ENCODE assay signal across 15 cellular contexts in the genomic region with DNA sequence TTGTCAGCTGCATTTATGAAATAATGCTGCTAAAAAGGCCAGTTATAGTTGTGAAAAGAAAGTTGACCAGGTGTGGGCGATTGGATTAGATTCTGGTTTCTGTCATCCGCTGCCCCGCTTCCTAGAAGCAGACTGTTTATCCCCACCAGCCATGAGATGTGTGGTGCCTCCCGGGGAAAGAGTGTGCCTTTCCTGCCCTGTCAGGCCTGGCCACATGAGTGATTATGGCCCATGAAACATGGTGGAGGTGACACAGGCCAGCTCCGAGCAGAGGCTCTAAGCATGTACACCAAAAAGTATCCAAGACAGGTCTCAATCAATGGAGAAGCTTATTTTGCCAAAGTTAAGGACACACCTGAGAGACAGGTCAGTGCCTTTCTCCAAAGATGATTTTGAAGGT.
A peak's percentile ranks its signal among the peaks of the same experiment; 100 is the strongest.
DNase-seq lines count a peak whose midpoint lies in the region; ATAC-seq and TF ChIP-seq lines count a peak whose summit lies in the region.
"Had no signal": no experiment of that assay in that cellular context is flagged by ENCODE, and none has a peak within 500 bp of the region (broad histone marks: within the 10 kb centered on the region; RNA-seq: fewer than 3 reads in every experiment).

No MANE protein-coding gene starts in this region.

- DNase-seq in ascending aorta (ENCODE audit: low spot score in 2 of 2) (no peak), activated gamma-delta T cell treated with Interleukin-2 at 50 U/mL for 16 hours (no peak)
- DNase-seq in natural killer cell treated with Interleukin-12 subunit alpha and Interleukin-12 subunit beta and Interleukin-15 and Interleukin-18, amount 100 ng/mL, for 72 hours (ENCODE audit: low spot score), result no peak
- DNase-seq: activated CD4-positive, alpha-beta T cell treated with anti-CD3 and anti-CD28 coated beads, Interleukin-2, amount 10 ng/mL, durations not matched to agents 7 days and 5 days; activated T-cell treated with anti-CD3 and anti-CD28 coated beads, Interleukin-2, amount 50 U/mL, for 1 hour; KG1; NCI-H510A treated with DMSO at 0.1 percent for 48 hours had no signal

- no peak overlapping the region for H3K4me3 ChIP-seq in ascending aorta
- H3K4me3 ChIP-seq: coronary artery, hepatocyte had no signal

- no peak for TF ChIP-seq CTCF in ascending aorta (IDR thresholded peaks at IDR 0.05)

- H3K27ac Mint-ChIP-seq in natural killer cell treated with Interleukin-12 subunit alpha and Interleukin-12 subunit beta and Interleukin-15 and Interleukin-18, amount 100 ng/mL, for 72 hours, result peak overlapping the region; percentile 21 to 70
- H3K27ac Mint-ChIP-seq: activated CD4-positive, alpha-beta T cell treated with anti-CD3 and anti-CD28 coated beads, Interleukin-2, amount 10 ng/mL, durations not matched to agents 7 days and 5 days had no signal

- no peaks in the 10 kb centered on the region for H3K9me3 Mint-ChIP-seq in natural killer cell treated with Interleukin-12 subunit alpha and Interleukin-12 subunit beta and Interleukin-15 and Interleukin-18, amount 100 ng/mL, for 72 hours
- H3K9me3 Mint-ChIP-seq: activated CD4-positive, alpha-beta T cell treated with anti-CD3 and anti-CD28 coated beads, Interleukin-2, amount 10 ng/mL, durations not matched to agents 7 days and 5 days had no signal

- H3K4me3 Mint-ChIP-seq in natural killer cell treated with Interleukin-12 subunit alpha and Interleukin-12 subunit beta and Interleukin-15 and Interleukin-18, amount 100 ng/mL, for 72 hours, result no peak overlapping the region
- H3K4me3 Mint-ChIP-seq: activated CD4-positive, alpha-beta T cell treated with anti-CD3 and anti-CD28 coated beads, Interleukin-2, amount 10 ng/mL, durations not matched to agents 7 days and 5 days had no signal

- peaks cover 10 to 17% of the 10 kb centered on the region in 2 donors for H3K4me1 Mint-ChIP-seq in natural killer cell treated with Interleukin-12 subunit alpha and Interleukin-12 subunit beta and Interleukin-15 and Interleukin-18, amount 100 ng/mL, for 72 hours (ENCODE audit: low read depth in 2 of 2)

- no peaks in the 10 kb centered on the region for H3K27me3 ChIP-seq in ascending aorta
- H3K27me3 ChIP-seq: hepatocyte had no signal

- no peaks in the 10 kb centered on the region for H3K9me3 ChIP-seq in ascending aorta

- H3K36me3 ChIP-seq in ascending aorta, result no peaks in the 10 kb centered on the region

- H3K27ac ChIP-seq in ascending aorta, result peak overlapping the region; percentile 3 to 33
- H3K27ac ChIP-seq: hepatocyte had no signal

- intact Hi-C loops in ascending aorta (cut with DNase I), result no loop called here

- H3K27me3 Mint-ChIP-seq in natural killer cell treated with Interleukin-12 subunit alpha and Interleukin-12 subunit beta and Interleukin-15 and Interleukin-18, amount 100 ng/mL, for 72 hours, result peaks cover 9 to 23% of the 10 kb centered on the region in 2 donors

- H3K4me1 ChIP-seq in ascending aorta, result no peaks in the 10 kb centered on the region

- no peaks in the 10 kb centered on the region for H3K36me3 Mint-ChIP-seq in natural killer cell treated with Interleukin-12 subunit alpha and Interleukin-12 subunit beta and Interleukin-15 and Interleukin-18, amount 100 ng/mL, for 72 hours

- ATAC-seq in GM18498 (IDR thresholded peaks at IDR 0.05; ENCODE audit: unreplicated experiment) (peak; percentile 6), HG02759 (IDR thresholded peaks at IDR 0.05; ENCODE audit: unreplicated experiment) (peak; percentile 10), HG02884 (IDR thresholded peaks at IDR 0.05; ENCODE audit: unreplicated experiment) (no peak), HG02588 (IDR thresholded peaks at IDR 0.05; ENCODE audit: unreplicated experiment) (no peak), HG03521 (IDR thresholded peaks at IDR 0.05; ENCODE audit: unreplicated experiment) (no peak)
- no peak for ATAC-seq in natural killer cell treated with Interleukin-12 subunit alpha and Interleukin-12 subunit beta and Interleukin-15 and Interleukin-18, amount 100 ng/mL, for 72 hours
- ATAC-seq: esophagus mucosa had no signal

Comparison
In these comparisons a context has a peak if more than half of its experiments do, and no peak if none do; other contexts are left out.
1. ATAC-seq: peak in GM18498 (single experiment) and HG02759 (single experiment); none in natural killer cell treated with Interleukin-12 subunit alpha and Interleukin-12 subunit beta and Interleukin-15 and Interleukin-18, amount 100 ng/mL, for 72 hours (0 of 2), HG02884 (single experiment), HG02588 (single experiment) and HG03521 (single experiment).